ENCODE assay signal across 2 cellular contexts in the genomic region with DNA sequence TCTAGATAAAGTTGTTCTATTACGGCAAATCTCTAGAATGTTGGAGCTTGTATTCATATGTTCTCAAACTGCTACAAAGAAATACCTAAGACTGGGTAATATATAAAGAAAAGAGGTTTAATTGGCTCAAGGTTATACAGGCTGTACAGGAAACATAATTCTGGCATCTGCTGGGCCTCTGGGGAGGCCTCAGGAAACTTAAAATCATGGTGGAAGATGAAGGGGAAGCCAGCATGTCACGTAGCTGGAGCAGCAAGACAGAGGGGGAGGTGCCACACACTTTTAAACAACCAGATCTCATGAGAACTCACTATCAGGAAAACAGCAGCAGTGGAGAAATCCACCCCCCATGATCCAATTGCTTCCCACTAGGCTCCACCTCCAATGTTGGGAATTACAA.
TF ChIP-seq lines count a peak whose summit lies in the region.

No MANE protein-coding gene starts in this region.

TF ChIP-seq in HEK293, 187 proteins besides CTCF, POLR2A, EP300 and RAD21 (continued from another document):
- TF ChIP-seq, protein P1, sequence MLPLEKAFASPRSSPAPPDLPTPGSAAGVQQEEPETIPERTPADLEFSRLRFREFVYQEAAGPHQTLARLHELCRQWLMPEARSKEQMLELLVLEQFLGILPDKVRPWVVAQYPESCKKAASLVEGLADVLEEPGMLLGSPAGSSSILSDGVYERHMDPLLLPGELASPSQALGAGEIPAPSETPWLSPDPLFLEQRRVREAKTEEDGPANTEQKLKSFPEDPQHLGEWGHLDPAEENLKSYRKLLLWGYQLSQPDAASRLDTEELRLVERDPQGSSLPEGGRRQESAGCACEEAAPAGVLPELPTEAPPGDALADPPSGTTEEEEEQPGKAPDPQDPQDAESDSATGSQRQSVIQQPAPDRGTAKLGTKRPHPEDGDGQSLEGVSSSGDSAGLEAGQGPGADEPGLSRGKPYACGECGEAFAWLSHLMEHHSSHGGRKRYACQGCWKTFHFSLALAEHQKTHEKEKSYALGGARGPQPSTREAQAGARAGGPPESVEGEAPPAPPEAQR (tag by site-specific recombination; IDR thresholded peaks at IDR 0.05), result no peak

TF ChIP-seq in H1, 55 proteins besides CTCF, POLR2A, EP300 and RAD21 (continued from another document):
- TF ChIP-seq NRF1 (IDR thresholded peaks at IDR 0.05; ENCODE audit: low read depth, low read length), result no peak
- TF ChIP-seq CBX8 (IDR thresholded peaks at IDR 0.05; ENCODE audit: borderline replicate concordance, low read depth, low read length), result no peak
- no peak for TF ChIP-seq BACH1 (IDR thresholded peaks at IDR 0.05; ENCODE audit: low read length)
- TF ChIP-seq PHF8 (conservative IDR thresholded peaks at IDR 0.05; ENCODE audit: low read depth, low read length), result no peak
- TF ChIP-seq, protein P2, sequence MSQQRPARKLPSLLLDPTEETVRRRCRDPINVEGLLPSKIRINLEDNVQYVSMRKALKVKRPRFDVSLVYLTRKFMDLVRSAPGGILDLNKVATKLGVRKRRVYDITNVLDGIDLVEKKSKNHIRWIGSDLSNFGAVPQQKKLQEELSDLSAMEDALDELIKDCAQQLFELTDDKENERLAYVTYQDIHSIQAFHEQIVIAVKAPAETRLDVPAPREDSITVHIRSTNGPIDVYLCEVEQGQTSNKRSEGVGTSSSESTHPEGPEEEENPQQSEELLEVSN (IDR thresholded peaks at IDR 0.05), result no peak
- no peak for TF ChIP-seq ZNF274 (IDR thresholded peaks at IDR 0.05; ENCODE audit: borderline replicate concordance, extremely low read depth, low read length)
